ENCODE assay signal across 14 cellular contexts in genomic region chr10:75226055-75226454, GRCh38. TPM values are rescaled to one million over a fixed set of nuclear protein-coding genes. Genes with fewer than 3 reads are reported as not detected.
A peak's percentile ranks its signal among the peaks of the same experiment; 100 is the strongest.
DNase-seq lines count a peak whose midpoint lies in the region; ATAC-seq lines count a peak whose summit lies in the region.
"Had no signal": no experiment of that assay in that cellular context is flagged by ENCODE, and none has a peak within 500 bp of the region (broad histone marks: within the 10 kb centered on the region; RNA-seq: fewer than 3 reads in every experiment).

No MANE protein-coding gene starts in this region.

- no peaks in the 10 kb centered on the region for H3K27me3 Mint-ChIP-seq in stimulated activated naive CD8-positive, alpha-beta T cell treated with anti-CD3 and anti-CD28 coated beads, Interleukin-15, Interleukin-2, amounts not matched to agents 100 ng/mL and 50 ng/mL, for 24 hours

- intact Hi-C loops in aorta (cut with DNase I): no loop called here

- H2BK15ac ChIP-seq in neuronal stem cell (ENCODE audit: low read length): no peak overlapping the region

- WGBS in neuronal stem cell (ENCODE audit: extremely low coverage in 2 of 2, insufficient read length in 2 of 2, insufficient replicate concordance in 1 of 2), 2 donors: no CpG with 5 or more reads among the region's 3 CpGs
- WGBS in aorta, 2 donors: 29 to 36% methylated on average over 3 of the region's 3 CpGs

- no peak overlapping the region for H2AK5ac ChIP-seq in neuronal stem cell (ENCODE audit: low read depth, low read length)

- DNase-seq in stimulated activated naive CD8-positive, alpha-beta T cell treated with anti-CD3 and anti-CD28 coated beads, Interleukin-15, Interleukin-2, amounts not matched to agents 100 U/mL and 50 U/mL, for 24 hours: no peak
- no peak for DNase-seq in epithelial cell of prostate (ENCODE audit: low read depth, low spot score)
- no peak for DNase-seq in neuronal stem cell (ENCODE audit: low spot score)
- DNase-seq in aorta: no peak
- no peak for DNase-seq in DMS53 (lab: John Stamatoyannopoulos, UW)
- DNase-seq in midbrain (lab: John Stamatoyannopoulos, UW): no peak
- DNase-seq: NCI-H1436 treated with DMSO at 0.1 percent for 48 hours, nucleus accumbens, SIG-M5 had no signal

- H4K91ac ChIP-seq in neuronal stem cell (ENCODE audit: low read depth, low read length, poor library complexity): no peak overlapping the region

- H4K8ac ChIP-seq in neuronal stem cell (ENCODE audit: low read depth, low read length): no peak overlapping the region

- no peak overlapping the region for H2BK12ac ChIP-seq in neuronal stem cell (ENCODE audit: low read length)

- H3K4me1 Mint-ChIP-seq in stimulated activated naive CD8-positive, alpha-beta T cell treated with anti-CD3 and anti-CD28 coated beads, Interleukin-15, Interleukin-2, amounts not matched to agents 100 ng/mL and 50 ng/mL, for 24 hours (ENCODE audit: low read depth): peaks cover 66% of the 10 kb centered on the region

- no peak overlapping the region for H3K4me3 Mint-ChIP-seq in stimulated activated naive CD8-positive, alpha-beta T cell treated with anti-CD3 and anti-CD28 coated beads, Interleukin-15, Interleukin-2, amounts not matched to agents 100 ng/mL and 50 ng/mL, for 24 hours

- ATAC-seq in stimulated activated naive CD8-positive, alpha-beta T cell treated with anti-CD3 and anti-CD28 coated beads, Interleukin-15, Interleukin-2, amounts not matched to agents 100 U/mL and 50 U/mL, for 24 hours: no peak
- ATAC-seq in aorta (ENCODE audit: low FRiP score): no peak
- ATAC-seq in GM19324 (IDR thresholded peaks at IDR 0.05; ENCODE audit: low FRiP score, unreplicated experiment): no peak

- H3K36me3 ChIP-seq in neuronal stem cell (replicated peaks in 1 of 2; ENCODE audit: control insufficient read depth in 2 of 2, insufficient read depth in 2 of 2, low read length in 2 of 2) (peaks cover 7 to 97% of the 10 kb centered on the region in 2 donors), aorta (ENCODE audit: control insufficient read depth in 1 of 2, insufficient read depth in 2 of 2, low read length in 1 of 2) (peaks cover 0 to 3% of the 10 kb centered on the region in 2 donors)

- H2BK5ac ChIP-seq in neuronal stem cell (ENCODE audit: low read length): no peak overlapping the region

- H3K27ac ChIP-seq in epithelial cell of prostate (peak overlapping the region; percentile 95), neuronal stem cell (replicated peaks; ENCODE audit: low read length) (peak overlapping the region; percentile 76), aorta (ENCODE audit: low read depth in 1 of 2, low read length in 2 of 2) (peak overlapping the region; percentile 64 to 91)
- H3K27ac ChIP-seq: C4-2B had no signal

- peak overlapping the region; percentile 61 for H3K27ac Mint-ChIP-seq in stimulated activated naive CD8-positive, alpha-beta T cell treated with anti-CD3 and anti-CD28 coated beads, Interleukin-15, Interleukin-2, amounts not matched to agents 100 ng/mL and 50 ng/mL, for 24 hours

- no peak overlapping the region for H3K4me2 ChIP-seq in neuronal stem cell (ENCODE audit: insufficient read depth, low read length, poor library complexity, severe bottlenecking)

- no peaks in the 10 kb centered on the region for H3K9me3 ChIP-seq in neuronal stem cell (replicated peaks in 1 of 2; ENCODE audit: control insufficient read depth in 2 of 2, insufficient read depth in 1 of 2, low read depth in 1 of 2, low read length in 2 of 2)
- no peaks in the 10 kb centered on the region for H3K9me3 ChIP-seq in aorta (ENCODE audit: control insufficient read depth, low read length)

- H2AFZ ChIP-seq in neuronal stem cell (ENCODE audit: low read length): no peak overlapping the region

- H3K9me3 Mint-ChIP-seq in stimulated activated naive CD8-positive, alpha-beta T cell treated with anti-CD3 and anti-CD28 coated beads, Interleukin-15, Interleukin-2, amounts not matched to agents 100 ng/mL and 50 ng/mL, for 24 hours: no peaks in the 10 kb centered on the region
- H3K9me3 Mint-ChIP-seq: activated T-helper 2 cell treated with anti-CD3 and anti-CD28 coated beads, Interferon-gamma antibody, Interleukin-2, Interleukin-4, amounts not matched to agents 10 μg/mL and 5 μg/mL and 100 μg/mL, durations not matched to agents 14 hours and 24 hours and 36 hours had no signal

- no peak overlapping the region for H3K9ac ChIP-seq in neuronal stem cell (ENCODE audit: low read depth, low read length, poor library complexity)

- H3K4me3 ChIP-seq in neuronal stem cell (ENCODE audit: low read length in 2 of 2) (no peak overlapping the region), aorta (ENCODE audit: low read length in 2 of 2) (no peak overlapping the region)
- H3K4me3 ChIP-seq: GM12878 had no signal

- no peak overlapping the region for H3K4ac ChIP-seq in neuronal stem cell (ENCODE audit: low read length)

- H3K23ac ChIP-seq in neuronal stem cell (ENCODE audit: low read depth, low read length, poor library complexity): no peak overlapping the region

- H3K27me3 ChIP-seq in neuronal stem cell (ENCODE audit: control insufficient read depth in 3 of 3, insufficient read depth in 3 of 3, low read depth in 1 of 3, low read length in 3 of 3) (no peaks in the 10 kb centered on the region), aorta (ENCODE audit: control insufficient read depth in 1 of 2, insufficient read depth in 2 of 2, low read length in 1 of 2) (no peaks in the 10 kb centered on the region)

- H3K4me1 ChIP-seq in neuronal stem cell (ENCODE audit: control insufficient read depth in 2 of 2, insufficient read depth in 1 of 2, low read depth in 1 of 2, low read length in 2 of 2): peaks cover 21 to 24% of the 10 kb centered on the region in 2 donors
- peaks cover 0 to 11% of the 10 kb centered on the region in 2 donors for H3K4me1 ChIP-seq in aorta (ENCODE audit: control insufficient read depth in 1 of 2, insufficient read depth in 2 of 2, low read length in 2 of 2)

- H3K18ac ChIP-seq in neuronal stem cell (ENCODE audit: low read length): no peak overlapping the region

- peaks cover 86% of the 10 kb centered on the region for H3K36me3 Mint-ChIP-seq in stimulated activated naive CD8-positive, alpha-beta T cell treated with anti-CD3 and anti-CD28 coated beads, Interleukin-15, Interleukin-2, amounts not matched to agents 100 ng/mL and 50 ng/mL, for 24 hours (ENCODE audit: low read depth)

- H2BK120ac ChIP-seq in neuronal stem cell (ENCODE audit: low read depth, low read length): no peak overlapping the region

- no peaks in the 10 kb centered on the region for H3K79me1 ChIP-seq in neuronal stem cell (ENCODE audit: low read depth, low read length)

- H3K14ac ChIP-seq in neuronal stem cell (ENCODE audit: low read length): no peak overlapping the region

RNA-seq across cellular contexts. Expression of gene COMTD1, which starts 9.7 kb away (rescaled TPM):
- polyA plus RNA-seq in neuronal stem cell (2013, experiment 1 of 2): 3.8 TPM
- polyA plus RNA-seq in neuronal stem cell (2013, experiment 2 of 2): 3.8 TPM
- 10 to 100 TPM; 12.9 to 14.3 TPM for total RNA-seq in aorta
- 10 to 100 TPM; 31.1 to 60.8 TPM for polyA plus RNA-seq in aorta

RNA-seq across cellular contexts. Expression of gene VDAC2, which starts 15.5 kb away (rescaled TPM):
- 164 TPM for polyA plus RNA-seq in neuronal stem cell (2013, experiment 1 of 2)
- 167 TPM for polyA plus RNA-seq in neuronal stem cell (2013, experiment 2 of 2)
- total RNA-seq in aorta: 100 to 1,000 TPM; 103 to 108 TPM
- 100 to 1,000 TPM; 120 to 183 TPM for polyA plus RNA-seq in aorta
